Comparison of ENCODE assay signal across 1 cellular context in the genomic region with DNA sequence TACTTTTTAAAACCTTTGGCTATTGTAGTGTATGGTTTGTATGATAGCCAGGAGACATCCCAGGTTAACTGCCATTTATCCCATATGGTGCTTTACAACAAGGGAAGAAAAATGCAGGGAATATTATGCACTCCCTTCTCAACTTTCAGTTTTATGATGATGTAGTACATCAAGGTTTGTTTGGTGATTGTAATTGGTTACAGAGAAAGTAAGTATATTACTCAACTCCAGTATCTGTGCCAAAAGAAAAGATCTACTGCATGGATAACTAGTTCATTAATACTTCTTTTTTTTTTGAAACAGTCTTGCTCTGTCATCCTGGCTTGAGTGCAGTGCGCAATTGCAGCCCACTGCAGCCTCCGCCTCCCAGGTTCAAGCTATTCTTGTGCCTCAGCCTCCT.
TF ChIP-seq lines count a peak whose summit lies in the region.

No MANE protein-coding gene starts in this region.

TF ChIP-seq in K562, 482 proteins besides CTCF, POLR2A, EP300 and RAD21 (continued from another document):
- TF ChIP-seq, protein P1, sequence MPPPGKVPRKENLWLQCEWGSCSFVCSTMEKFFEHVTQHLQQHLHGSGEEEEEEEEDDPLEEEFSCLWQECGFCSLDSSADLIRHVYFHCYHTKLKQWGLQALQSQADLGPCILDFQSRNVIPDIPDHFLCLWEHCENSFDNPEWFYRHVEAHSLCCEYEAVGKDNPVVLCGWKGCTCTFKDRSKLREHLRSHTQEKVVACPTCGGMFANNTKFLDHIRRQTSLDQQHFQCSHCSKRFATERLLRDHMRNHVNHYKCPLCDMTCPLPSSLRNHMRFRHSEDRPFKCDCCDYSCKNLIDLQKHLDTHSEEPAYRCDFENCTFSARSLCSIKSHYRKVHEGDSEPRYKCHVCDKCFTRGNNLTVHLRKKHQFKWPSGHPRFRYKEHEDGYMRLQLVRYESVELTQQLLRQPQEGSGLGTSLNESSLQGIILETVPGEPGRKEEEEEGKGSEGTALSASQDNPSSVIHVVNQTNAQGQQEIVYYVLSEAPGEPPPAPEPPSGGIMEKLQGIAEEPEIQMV (tag; conservative IDR thresholded peaks at IDR 0.05; ENCODE audit: low read depth) = no peak
- TF ChIP-seq NR2F6 (CRISPR knock-in tag; IDR thresholded peaks at IDR 0.05) = no peak
- no peak for TF ChIP-seq HSF4 (CRISPR knock-in tag; IDR thresholded peaks at IDR 0.05; ENCODE audit: borderline replicate concordance)
- TF ChIP-seq ZNF140 (CRISPR knock-in tag; IDR thresholded peaks at IDR 0.05) = no peak
- no peak for TF ChIP-seq CBX1 (IDR thresholded peaks at IDR 0.05; ENCODE audit: low read depth)
- TF ChIP-seq GTF2A2 (tag; IDR thresholded peaks at IDR 0.05) = no peak
- no peak for TF ChIP-seq MCM2 (IDR thresholded peaks at IDR 0.05; ENCODE audit: low read depth)
- TF ChIP-seq HNRNPUL1 (IDR thresholded peaks at IDR 0.05; ENCODE audit: low read length) = no peak
- no peak for TF ChIP-seq ESRRB (CRISPR knock-in tag; IDR thresholded peaks at IDR 0.05; ENCODE audit: borderline replicate concordance)
